In genomic region chr9:98807811-98808195, GRCh38 we compare ENCODE assay signal across 8 cellular contexts. TPM values are rescaled to one million over a fixed set of nuclear protein-coding genes. Genes with fewer than 3 reads are reported as not detected.
DNase-seq lines count a peak whose midpoint lies in the region; ATAC-seq and TF ChIP-seq lines count a peak whose summit lies in the region.

No MANE protein-coding gene starts in this region.

- H3K4me1 Mint-ChIP-seq in CD14-positive monocyte (peaks cover 42% of the 10 kb centered on the region), endothelial cell (ENCODE audit: unreplicated experiment) (peaks cover 9% of the 10 kb centered on the region)

- peaks cover 3 to 7% of the 10 kb centered on the region in 2 donors for H3K36me3 Mint-ChIP-seq in CD14-positive monocyte
- no peaks in the 10 kb centered on the region for H3K36me3 Mint-ChIP-seq in endothelial cell (ENCODE audit: low read depth, unreplicated experiment)

- peaks cover 20% of the 10 kb centered on the region; the same call in 1 of the 2 replicates for H3K27me3 ChIP-seq in SK-N-SH (ENCODE audit: insufficient read depth)
- no peaks in the 10 kb centered on the region for H3K27me3 ChIP-seq in neural cell (ENCODE audit: insufficient read depth, low read depth, low read length)

- H3K9me2 ChIP-seq in SK-N-SH: no peaks in the 10 kb centered on the region
- H3K9me2 ChIP-seq in neural cell (ENCODE audit: insufficient read depth, low read length): no peaks in the 10 kb centered on the region

- H3K9me3 ChIP-seq in SK-N-SH (no peaks in the 10 kb centered on the region), neural cell (ENCODE audit: low read length) (no peaks in the 10 kb centered on the region)

- peak; percentile 29 for ATAC-seq in GM21825 (IDR thresholded peaks at IDR 0.05; ENCODE audit: unreplicated experiment)
- no peak for ATAC-seq in HG03135 (IDR thresholded peaks at IDR 0.05; ENCODE audit: unreplicated experiment)

- H3K9ac ChIP-seq in SK-N-SH (no peak overlapping the region), neural cell (ENCODE audit: low read length) (peak overlapping the region; percentile 59)

- intact Hi-C loops in CD14-positive monocyte (cut with micrococcal nuclease): no loop called here

- H3K27me3 Mint-ChIP-seq in CD14-positive monocyte (ENCODE audit: low read depth in 3 of 3): peaks cover 25 to 55% (median 36%) of the 10 kb centered on the region in 3 donors
- H3K27me3 Mint-ChIP-seq in endothelial cell (ENCODE audit: unreplicated experiment): peaks cover 19% of the 10 kb centered on the region

- H4K20me1 ChIP-seq in SK-N-SH (ENCODE audit: insufficient read depth) (no peaks in the 10 kb centered on the region), neural cell (ENCODE audit: insufficient read depth) (no peaks in the 10 kb centered on the region)

- H3F3A ChIP-seq in SK-N-SH (replicated peaks; ENCODE audit: insufficient read depth): peaks cover 7% of the 10 kb centered on the region
- peaks cover 6% of the 10 kb centered on the region for H3F3A ChIP-seq in neural cell (ENCODE audit: insufficient read depth, low read length, poor library complexity, severe bottlenecking)

- no peaks in the 10 kb centered on the region for H3K79me2 ChIP-seq in SK-N-SH (ENCODE audit: insufficient read depth)
- no peaks in the 10 kb centered on the region for H3K79me2 ChIP-seq in neural cell (replicated peaks; ENCODE audit: insufficient read depth, low read length)

- H3K4me3 Mint-ChIP-seq in CD14-positive monocyte (peak overlapping the region; percentile 80 to 94), endothelial cell (ENCODE audit: unreplicated experiment) (peak overlapping the region; percentile 86)

- peaks cover 0 to 19% of the 10 kb centered on the region in 2 experiments; a peak in 1 of 4 replicates for H3K4me1 ChIP-seq in SK-N-SH (ENCODE audit: control insufficient read depth in 1 of 2, insufficient read depth in 2 of 2, low read depth in 1 of 2, low read length in 1 of 2)

- H3K9me3 Mint-ChIP-seq in CD14-positive monocyte (peaks cover 0 to 8% (median 1%) of the 10 kb centered on the region in 7 donors), endothelial cell (ENCODE audit: unreplicated experiment) (no peaks in the 10 kb centered on the region)

- TF ChIP-seq EP300 in SK-N-SH (IDR thresholded peaks at IDR 0.05; ENCODE audit: borderline replicate concordance in 1 of 2, low read depth in 1 of 2, low read length in 1 of 2) (no peak), neural cell (conservative IDR thresholded peaks at IDR 0.05; ENCODE audit: poor library complexity, severe bottlenecking) (no peak)

- POLR2A ChIA-PET in SK-N-SH (lab: Yijun Ruan, JAX): no interaction called here

- TF ChIP-seq RAD21 in SK-N-SH (IDR thresholded peaks at IDR 0.05; ENCODE audit: low read length): no peak
- no peak for TF ChIP-seq RAD21 in neural cell (conservative IDR thresholded peaks at IDR 0.05)

- H3K36me3 ChIP-seq in SK-N-SH (replicated peaks in 1 of 2; ENCODE audit: control insufficient read depth in 1 of 2, insufficient read depth in 2 of 2, low read length in 1 of 2) (no peaks in the 10 kb centered on the region), neural cell (ENCODE audit: insufficient read depth, low read length) (no peaks in the 10 kb centered on the region)

- no peak for DNase-seq in CD14-positive monocyte (ENCODE audit: low spot score)
- DNase-seq in SK-N-SH: no peak
- DNase-seq in endothelial cell (ENCODE audit: low spot score): no peak
- DNase-seq in H4 (ENCODE audit: low spot score): no peak
- no peak for DNase-seq in GOT3 (lab: John Stamatoyannopoulos, UW)

- CTCF ChIA-PET in SK-N-SH (lab: Yijun Ruan, JAX): interaction anchor here (0.8 to 2.8 kb wide), 10 partner anchors 9 to 333 kb away, joined by 3 to 10 read pairs (median 3); partner anchors contain the start of gene COL15A1

- H3K4me2 ChIP-seq in SK-N-SH (peak overlapping the region; percentile 89), neural cell (ENCODE audit: low read length) (peak overlapping the region; percentile 32)

- H3K4me3 ChIP-seq in SK-N-SH (ENCODE audit: low read depth in 2 of 2, low read length in 1 of 2): peak overlapping the region; percentile 62 to 71
- H3K4me3 ChIP-seq in neural cell (ENCODE audit: low read length): peak overlapping the region; percentile 74

- no peak for TF ChIP-seq CTCF in CD14-positive monocyte (IDR thresholded peaks at IDR 0.05)
- no peak for TF ChIP-seq CTCF in SK-N-SH (IDR thresholded peaks at IDR 0.05)
- TF ChIP-seq CTCF in endothelial cell (IDR thresholded peaks at IDR 0.05; ENCODE audit: unreplicated experiment): no peak
- TF ChIP-seq CTCF in neural cell (IDR thresholded peaks at IDR 0.05; ENCODE audit: poor library complexity, severe bottlenecking): no peak

- peak overlapping the region; percentile 75 for H2AFZ ChIP-seq in SK-N-SH (ENCODE audit: low read depth)
- H2AFZ ChIP-seq in neural cell (ENCODE audit: low read depth, low read length): peak overlapping the region; percentile 58

- H3K27ac ChIP-seq in SK-N-SH (ENCODE audit: low read depth in 2 of 2, low read length in 1 of 2) (no peak overlapping the region), neural cell (ENCODE audit: low read length) (no peak overlapping the region)

- H3K27ac Mint-ChIP-seq in CD14-positive monocyte: no peak overlapping the region
- no peak overlapping the region for H3K27ac Mint-ChIP-seq in endothelial cell (ENCODE audit: unreplicated experiment)

- WGBS in SK-N-SH (ENCODE audit: low lambda C conversion rate): 2% methylated on average over 11 of the region's 46 CpGs

TF ChIP-seq in SK-N-SH, 30 proteins besides CTCF, POLR2A, EP300 and RAD21 (continues in another document):
- TF ChIP-seq RCOR1 (IDR thresholded peaks at IDR 0.05; ENCODE audit: low read length) (no peak), MAX (IDR thresholded peaks at IDR 0.05; ENCODE audit: low read depth) (no peak), TAF1 (IDR thresholded peaks at IDR 0.05; ENCODE audit: borderline replicate concordance, low read depth, low read length) (no peak), USF1 (IDR thresholded peaks at IDR 0.05; ENCODE audit: borderline replicate concordance, low read depth) (no peak), IRF3 (IDR thresholded peaks at IDR 0.05; ENCODE audit: low read depth, low read length) (no peak)

TF ChIP-seq in neural cell, 6 proteins besides CTCF, POLR2A, EP300 and RAD21:
- TF ChIP-seq POLR2AphosphoS5 (IDR thresholded peaks at IDR 0.05) (peak; percentile 5), SMC3 (conservative IDR thresholded peaks at IDR 0.05; ENCODE audit: poor library complexity) (no peak), REST (IDR thresholded peaks at IDR 0.05; ENCODE audit: borderline replicate concordance) (no peak), EZH2 (IDR thresholded peaks at IDR 0.05; ENCODE audit: borderline replicate concordance, insufficient read depth, low read length, poor library complexity, severe bottlenecking) (no peak), TAF1 (IDR thresholded peaks at IDR 0.05; ENCODE audit: low read depth) (no peak), MXI1 (conservative IDR thresholded peaks at IDR 0.05; ENCODE audit: poor library complexity, severe bottlenecking) (no peak)
TF ChIP-seq in neural cell: peak in this region for 1.

RNA-seq across cellular contexts. Expression of gene GALNT12, which starts 0.3 kb away (rescaled TPM):
- polyA plus RNA-seq in CD14-positive monocyte: not detected
- 7.4 TPM in 2 replicates for polyA plus RNA-seq in SK-N-SH (2012; rRNA removed)
- polyA plus RNA-seq in SK-N-SH (2012; cell fraction: cytosol; rRNA removed): 5.5 and 5.6 TPM in 2 replicates
- 10.4 and 15.0 TPM in 2 replicates for polyA plus RNA-seq in SK-N-SH (2012; cell fraction: nucleus; rRNA removed)
- 1.7 TPM for total RNA-seq in endothelial cell (ENCODE audit: unreplicated experiment)
- polyA plus RNA-seq in neural cell: 8.4 and 8.9 TPM in 2 replicates
- polyA minus RNA-seq in neural cell: 3.2 and 3.6 TPM in 2 replicates
- total RNA-seq in H4 (2014; rRNA removed; shearing (Covaris generic)): 3.1 and 3.6 TPM in 2 replicates

RNA-seq across cellular contexts. Expression of gene ANKS6, which starts 11.4 kb away (rescaled TPM):
- polyA plus RNA-seq in CD14-positive monocyte (under 1 TPM; 0.20 to 0.56 TPM), SK-N-SH (2012; rRNA removed) (26.1 and 29.3 TPM in 2 replicates), neural cell (9.9 and 16.6 TPM in 2 replicates)
- 11.8 and 17.9 TPM in 2 replicates for polyA plus RNA-seq in SK-N-SH (2012; cell fraction: cytosol; rRNA removed)
- polyA plus RNA-seq in SK-N-SH (2012; cell fraction: nucleus; rRNA removed): 97.6 and 123 TPM in 2 replicates
- total RNA-seq in endothelial cell (ENCODE audit: unreplicated experiment): 17.2 TPM
- 8.3 and 8.8 TPM in 2 replicates for polyA minus RNA-seq in neural cell
- 11.6 and 12.6 TPM in 2 replicates for total RNA-seq in H4 (2014; rRNA removed; shearing (Covaris generic))
